In genomic region chr11:64876226-64876750, GRCh38 we compare ENCODE assay signal across 8 cellular contexts. TPM values are rescaled to one million over a fixed set of nuclear protein-coding genes. Genes with fewer than 3 reads are reported as not detected.
DNase-seq lines count a peak whose midpoint lies in the region; ATAC-seq and TF ChIP-seq lines count a peak whose summit lies in the region.

No MANE protein-coding gene starts in this region.

- TF ChIP-seq CTCF in HCT116 (IDR thresholded peaks at IDR 0.05 in 2 of 3, conservative IDR thresholded peaks at IDR 0.05 in 1 of 3; ENCODE audit: borderline replicate concordance in 1 of 3, insufficient read depth in 1 of 3, low read depth in 2 of 3, low read length in 2 of 3) (no peak), hepatocyte (IDR thresholded peaks at IDR 0.05; ENCODE audit: poor library complexity) (no peak), smooth muscle cell (IDR thresholded peaks at IDR 0.05; ENCODE audit: borderline replicate concordance, insufficient read depth, poor library complexity, severe bottlenecking) (no peak)

- CTCF ChIA-PET in HCT116 (lab: Charles Lee) = interaction anchor here (1.5 to 1.9 kb wide), 2 partner anchors 12 to 27 kb away, joined by 4 to 5 read pairs; no protein-coding TSS in a partner anchor

- H3K4me2 ChIP-seq in HCT116 (ENCODE audit: low read length) = peak overlapping the region; percentile 97
- peak overlapping the region; percentile 94 for H3K4me2 ChIP-seq in hepatocyte
- H3K4me2 ChIP-seq in smooth muscle cell = peak overlapping the region; percentile 99

- H3K27ac ChIP-seq in HCT116 (ENCODE audit: low read depth, low read length) (peak overlapping the region; percentile 84), hepatocyte (peak overlapping the region; percentile 83), smooth muscle cell (ENCODE audit: low read depth) (peak overlapping the region; percentile 70)

- no peak for DNase-seq in HCT116 (ENCODE audit: low read depth, low spot score)
- DNase-seq in activated T-cell treated with anti-CD3 and anti-CD28 coated beads, Interleukin-2, amount 50 U/mL, for 48 hours = peak; percentile 70 to 75
- DNase-seq in hepatocyte (ENCODE audit: low spot score) = no peak
- no peak for DNase-seq in smooth muscle cell (lab: John Stamatoyannopoulos, UW; ENCODE audit: unreplicated experiment)
- no peak for DNase-seq in DMS153 treated with DMSO at 0.1 percent for 48 hours (lab: John Stamatoyannopoulos, UW; ENCODE audit: unreplicated experiment)
- DNase-seq in NCI-H226 = no peak
- DNase-seq in NCI-H2171 treated with DMSO at 0.1 percent for 48 hours (lab: John Stamatoyannopoulos, UW) = no peak
- no peak for DNase-seq in NCI-H2227 treated with DMSO at 0.1 percent for 48 hours (lab: John Stamatoyannopoulos, UW)

- peak overlapping the region; percentile 86 for H3K9ac ChIP-seq in HCT116 (ENCODE audit: low read length)
- H3K9ac ChIP-seq in smooth muscle cell (ENCODE audit: low read depth) = peak overlapping the region; percentile 23

- POLR2A ChIA-PET in HCT116 (lab: Charles Lee) = interaction anchor here (1.7 to 5.5 kb wide), 4 partner anchors 12 to 30 kb away, joined by 6 to 56 read pairs (median 24); partner anchors contain the start of gene CDC42BPG

- H4K20me1 ChIP-seq in HCT116 (ENCODE audit: insufficient read depth) (no peaks in the 10 kb centered on the region), hepatocyte (ENCODE audit: insufficient read depth, poor library complexity, severe bottlenecking) (peaks cover 26% of the 10 kb centered on the region), smooth muscle cell (ENCODE audit: low read depth) (peaks cover 60% of the 10 kb centered on the region)

- H2AFZ ChIP-seq in HCT116 (ENCODE audit: low read depth, low read length, poor library complexity, severe bottlenecking) = no peak overlapping the region
- no peak overlapping the region for H2AFZ ChIP-seq in hepatocyte
- no peak overlapping the region for H2AFZ ChIP-seq in smooth muscle cell (ENCODE audit: low read depth)

- peaks cover 4% of the 10 kb centered on the region for H3F3A ChIP-seq in smooth muscle cell (ENCODE audit: low read depth)

- WGBS in hepatocyte (ENCODE audit: low lambda C conversion rate, missing lambda C conversion rate) = 77% methylated on average over 12 of the region's 12 CpGs
- 72% methylated on average over 12 of the region's 12 CpGs for WGBS in smooth muscle cell (ENCODE audit: low lambda C conversion rate)

- BruUV-seq in HCT116 (replicated peaks; lab: Mats Ljungman, UMichigan) = no TSS peak

- intact Hi-C loops in HCT116 (cut with micrococcal nuclease) = no loop called here

- ATAC-seq in HCT116 = no peak

- H3K27me3 ChIP-seq in HCT116 (ENCODE audit: insufficient read depth, low read length) = no peaks in the 10 kb centered on the region
- no peaks in the 10 kb centered on the region for H3K27me3 ChIP-seq in hepatocyte
- H3K27me3 ChIP-seq in smooth muscle cell (ENCODE audit: low read depth) = no peaks in the 10 kb centered on the region

- no peak for TF ChIP-seq RAD21 in HCT116 (IDR thresholded peaks at IDR 0.05; ENCODE audit: low read depth)

- H3K9me3 ChIP-seq in HCT116 (ENCODE audit: control insufficient read depth in 1 of 2, insufficient read depth in 1 of 2, low read depth in 1 of 2, low read length in 2 of 2) (no peaks in the 10 kb centered on the region), hepatocyte (ENCODE audit: low read depth) (no peaks in the 10 kb centered on the region), smooth muscle cell (replicated peaks; ENCODE audit: low read depth) (no peaks in the 10 kb centered on the region)

- no peaks in the 10 kb centered on the region for H3K9me2 ChIP-seq in HCT116 (ENCODE audit: insufficient read depth)
- H3K9me2 ChIP-seq in hepatocyte (replicated peaks; ENCODE audit: insufficient read depth) = no peaks in the 10 kb centered on the region

- no peak for TF ChIP-seq POLR2A in HCT116 (IDR thresholded peaks at IDR 0.05; ENCODE audit: borderline replicate concordance, extremely low read depth, insufficient read depth, insufficient read length)

- H3K4me3 ChIP-seq in HCT116 (replicated peaks in 1 of 2; ENCODE audit: low read depth in 1 of 2, low read length in 2 of 2) = peak overlapping the region in 1 of 2 experiments; percentile 99; a peak in 2 of 4 replicates
- peak overlapping the region; percentile 4 for H3K4me3 ChIP-seq in hepatocyte
- H3K4me3 ChIP-seq in smooth muscle cell = peak overlapping the region; percentile 83

- H3K79me2 ChIP-seq in HCT116 (ENCODE audit: insufficient read depth, low read length) (peaks cover 69% of the 10 kb centered on the region), hepatocyte (peaks cover 72% of the 10 kb centered on the region), smooth muscle cell (ENCODE audit: low read depth) (peaks cover 67% of the 10 kb centered on the region)

- peaks cover 22 to 40% of the 10 kb centered on the region in 2 experiments for H3K4me1 ChIP-seq in HCT116 (ENCODE audit: control insufficient read depth in 1 of 2, insufficient read depth in 2 of 2, low read length in 2 of 2)
- H3K4me1 ChIP-seq in hepatocyte (ENCODE audit: insufficient read depth) = peaks cover 45% of the 10 kb centered on the region
- H3K4me1 ChIP-seq in smooth muscle cell (ENCODE audit: low read depth) = peaks cover 16% of the 10 kb centered on the region

- RAD21 ChIA-PET in HCT116 (lab: Charles Lee; ENCODE audit: low non-redundant PET in 1 of 2, low total read pairs in 2 of 2, uncharacterized antibody in 2 of 2, unreplicated experiment in 2 of 2) = interaction anchor here in 1 of 2 experiments (1.4 kb wide), 1 partner anchor 28 kb away, joined by 3 read pairs; no protein-coding TSS in a partner anchor

- peaks cover 18 to 38% of the 10 kb centered on the region in 2 experiments for H3K36me3 ChIP-seq in HCT116 (ENCODE audit: control insufficient read depth in 1 of 2, insufficient read depth in 2 of 2, low read length in 2 of 2)
- no peaks in the 10 kb centered on the region for H3K36me3 ChIP-seq in hepatocyte (replicated peaks; ENCODE audit: insufficient read depth, low read depth)
- H3K36me3 ChIP-seq in smooth muscle cell (ENCODE audit: low read depth) = no peaks in the 10 kb centered on the region

TF ChIP-seq in HCT116, 20 proteins besides CTCF, POLR2A, EP300 and RAD21:
- TF ChIP-seq CEBPB (IDR thresholded peaks at IDR 0.05; ENCODE audit: low read depth) (no peak), ZBTB33 (IDR thresholded peaks at IDR 0.05; ENCODE audit: extremely low read depth, insufficient replicate concordance, low read length) (no peak), EGR1 (IDR thresholded peaks at IDR 0.05; ENCODE audit: low read depth) (no peak), CBX3 (IDR thresholded peaks at IDR 0.05; ENCODE audit: low read depth) (no peak), ATF3 (IDR thresholded peaks at IDR 0.05) (no peak), YY1 (IDR thresholded peaks at IDR 0.05; ENCODE audit: extremely low read depth, insufficient replicate concordance, low read depth, low read length) (no peak), POLR2AphosphoS5 (IDR thresholded peaks at IDR 0.05; ENCODE audit: low read depth, low read length) (no peak), TCF7L2 (IDR thresholded peaks at IDR 0.05; ENCODE audit: borderline replicate concordance, extremely low read depth, insufficient read depth, insufficient read length) (no peak)

RNA-seq across cellular contexts. Expression of gene EHD1, which starts 2.1 kb away (rescaled TPM):
- total RNA-seq in HCT116 (2021; ENCODE audit: unreplicated experiment) = 48.1 TPM
- polyA plus RNA-seq in HCT116 (2012) = 43.5 and 70.0 TPM in 2 replicates
- 44.8 and 52.4 TPM in 2 replicates for total RNA-seq in hepatocyte
- polyA plus RNA-seq in hepatocyte = 66.6 and 69.5 TPM in 2 replicates
- 30.9 and 59.8 TPM in 2 replicates for total RNA-seq in smooth muscle cell
- 42.8 and 46.7 TPM in 2 replicates for polyA plus RNA-seq in smooth muscle cell

RNA-seq across cellular contexts. Expression of gene CDC42BPG, which starts 31.8 kb away (rescaled TPM):
- total RNA-seq in HCT116 (2021; ENCODE audit: unreplicated experiment) (30.1 TPM), hepatocyte (6.5 and 8.4 TPM in 2 replicates), smooth muscle cell (3.0 and 4.7 TPM in 2 replicates)
- 19.3 TPM in 2 replicates for polyA plus RNA-seq in HCT116 (2012)
- polyA plus RNA-seq in hepatocyte (3.1 and 5.5 TPM in 2 replicates), smooth muscle cell (1.7 and 5.9 TPM in 2 replicates)

RNA-seq across cellular contexts. Expression of gene ATG2A, which starts 40.7 kb away (rescaled TPM):
- total RNA-seq in HCT116 (2021; ENCODE audit: unreplicated experiment) (24.7 TPM), hepatocyte (16.4 and 18.1 TPM in 2 replicates), smooth muscle cell (4.8 and 4.9 TPM in 2 replicates)
- 16.7 and 18.3 TPM in 2 replicates for polyA plus RNA-seq in HCT116 (2012)
- polyA plus RNA-seq in hepatocyte (11.7 and 17.0 TPM in 2 replicates), smooth muscle cell (6.2 and 8.6 TPM in 2 replicates)

RNA-seq across cellular contexts. Expression of gene PPP2R5B, which starts 48.2 kb away (rescaled TPM):
- 10.9 TPM for total RNA-seq in HCT116 (2021; ENCODE audit: unreplicated experiment)
- polyA plus RNA-seq in HCT116 (2012) = 14.2 and 15.1 TPM in 2 replicates
- 15.8 and 16.9 TPM in 2 replicates for total RNA-seq in hepatocyte
- 16.2 and 19.5 TPM in 2 replicates for polyA plus RNA-seq in hepatocyte
- 14.9 and 20.7 TPM in 2 replicates for total RNA-seq in smooth muscle cell
- polyA plus RNA-seq in smooth muscle cell = 32.7 and 36.6 TPM in 2 replicates

RNA-seq across cellular contexts. Expression of gene GPHA2, which starts 59.4 kb away (rescaled TPM):
- total RNA-seq in HCT116 (2021; ENCODE audit: unreplicated experiment) (not detected), hepatocyte (2.0 TPM in 1 of 2 replicates, not detected in the other), smooth muscle cell (not detected in 2 replicates)
- polyA plus RNA-seq in HCT116 (2012) = 0.23 TPM in 1 of 2 replicates, not detected in the other
- polyA plus RNA-seq in hepatocyte (not detected in 2 replicates), smooth muscle cell (0.40 TPM in 1 of 2 replicates, not detected in the other)

Comparison
In these comparisons a context has a peak if more than half of its experiments do, and no peak if none do; other contexts are left out.
1. DNase-seq: peak in activated T-cell treated with anti-CD3 and anti-CD28 coated beads, Interleukin-2, amount 50 U/mL, for 48 hours (2 of 2); none in HCT116 (single experiment), hepatocyte (single experiment), smooth muscle cell (single experiment), DMS153 treated with DMSO at 0.1 percent for 48 hours (single experiment), NCI-H226 (single experiment), NCI-H2171 treated with DMSO at 0.1 percent for 48 hours (single experiment) and NCI-H2227 treated with DMSO at 0.1 percent for 48 hours (single experiment).
2. Peak in every context shown above with its lines, with median percentiles within 50 percentile points of each other: H3K27ac ChIP-seq and H3K4me2 ChIP-seq.